8 cellular contexts compared by ENCODE assay signal in the genomic region with DNA sequence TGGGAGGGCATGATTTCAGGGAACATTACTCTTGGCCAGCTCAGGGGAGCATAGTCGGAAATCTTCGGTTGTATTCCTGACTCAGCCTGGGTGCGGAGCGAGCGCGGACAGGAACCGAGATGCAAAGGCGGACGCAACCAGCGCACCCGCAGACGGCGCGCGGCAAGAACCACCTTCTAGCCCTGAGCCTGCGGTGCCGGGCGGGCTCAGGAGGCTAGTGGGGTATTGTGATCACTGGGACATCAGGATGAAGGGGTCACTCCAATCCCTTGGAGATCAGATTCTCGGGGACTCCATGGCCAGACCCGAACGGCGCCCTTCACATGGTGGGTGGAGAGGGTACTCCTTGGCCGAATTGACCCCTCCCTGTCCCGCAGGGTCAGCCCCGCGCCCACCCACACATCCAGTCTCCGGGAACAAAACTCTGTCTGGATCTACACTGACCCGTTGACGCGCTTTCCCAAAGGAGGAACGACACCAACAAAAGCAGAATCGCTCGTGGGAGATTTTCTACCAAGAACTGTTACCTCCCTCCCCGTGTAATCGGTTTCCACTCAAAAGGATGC.
DNase-seq lines count a peak whose midpoint lies in the region; ATAC-seq and TF ChIP-seq lines count a peak whose summit lies in the region.

No MANE protein-coding gene starts in this region.

- no peaks in the 10 kb centered on the region for H3K9me3 ChIP-seq in subcutaneous abdominal adipose tissue (ENCODE audit: control insufficient read depth in 5 of 5, low read length in 5 of 5)

- H3K4me3 ChIP-seq in cardiac fibroblast (replicated peaks in 1 of 2; ENCODE audit: low read depth in 2 of 2, low read length in 2 of 2) (peak overlapping the region; percentile 30 to 47), subcutaneous abdominal adipose tissue (ENCODE audit: low read depth in 1 of 5, low read length in 5 of 5) (peak overlapping the region; percentile 48 to 70 (median 60))

- peaks cover 29% of the 10 kb centered on the region for H3K27me3 Mint-ChIP-seq in activated CD4-positive, alpha-beta memory T cell treated with anti-CD3 and anti-CD28 coated beads for 36 hours

- CTCF ChIA-PET in activated CD4-positive, alpha-beta memory T cell treated with anti-CD3 and anti-CD28 coated beads for 36 hours (lab: Charles Lee), result no interaction called here

- H3K27ac ChIP-seq in subcutaneous abdominal adipose tissue (ENCODE audit: low read depth, low read length), result no peak overlapping the region

- peak overlapping the region in 2 of 5 donors; percentile 2 to 25 for H3K9ac ChIP-seq in subcutaneous abdominal adipose tissue (ENCODE audit: low read length in 5 of 5)

- POLR2A ChIA-PET in activated CD4-positive, alpha-beta memory T cell treated with anti-CD3 and anti-CD28 coated beads for 36 hours (lab: Charles Lee), result no interaction called here

- H3K4me1 Mint-ChIP-seq in activated CD4-positive, alpha-beta memory T cell treated with anti-CD3 and anti-CD28 coated beads for 36 hours (ENCODE audit: low read depth), result peaks cover 2% of the 10 kb centered on the region

- H3K4me3 Mint-ChIP-seq in activated CD4-positive, alpha-beta memory T cell treated with anti-CD3 and anti-CD28 coated beads for 36 hours, result no peak overlapping the region

- H3K9me3 Mint-ChIP-seq in activated CD4-positive, alpha-beta memory T cell treated with anti-CD3 and anti-CD28 coated beads for 36 hours, result peaks cover 4% of the 10 kb centered on the region

- ATAC-seq in GM19452 (IDR thresholded peaks at IDR 0.05; ENCODE audit: unreplicated experiment) (no peak), GM21381 (IDR thresholded peaks at IDR 0.05; ENCODE audit: unreplicated experiment) (no peak)

- no peaks in the 10 kb centered on the region for H3K36me3 ChIP-seq in subcutaneous abdominal adipose tissue (ENCODE audit: control insufficient read depth in 5 of 5, insufficient read depth in 5 of 5, low read length in 5 of 5)

- H3K27ac Mint-ChIP-seq in activated CD4-positive, alpha-beta memory T cell treated with anti-CD3 and anti-CD28 coated beads for 36 hours, result no peak overlapping the region

- intact Hi-C loops in activated CD4-positive, alpha-beta memory T cell treated with anti-CD3 and anti-CD28 coated beads for 36 hours (cut with micrococcal nuclease), result no loop called here

- H3K27me3 ChIP-seq in subcutaneous abdominal adipose tissue (ENCODE audit: control insufficient read depth in 5 of 5, insufficient read depth in 4 of 5, low read length in 5 of 5), result peaks cover 0 to 23% (median 16%) of the 10 kb centered on the region in 5 donors

- peaks cover 3% of the 10 kb centered on the region for H3K36me3 Mint-ChIP-seq in activated CD4-positive, alpha-beta memory T cell treated with anti-CD3 and anti-CD28 coated beads for 36 hours

- TF ChIP-seq CTCF in cardiac fibroblast (IDR thresholded peaks at IDR 0.05; ENCODE audit: low read depth, low read length), result no peak

- peaks cover 0 to 29% (median 27%) of the 10 kb centered on the region in 5 donors for H3K4me1 ChIP-seq in subcutaneous abdominal adipose tissue (ENCODE audit: control insufficient read depth in 5 of 5, insufficient read depth in 5 of 5, low read length in 5 of 5)

- peak; percentile 6 for DNase-seq in HuH-7 (ENCODE audit: low spot score)
- no peak for DNase-seq in cardiac fibroblast (ENCODE audit: low read depth in 2 of 2)
- DNase-seq in left kidney (ENCODE audit: low read depth, low spot score), result peak; percentile 74
- DNase-seq in activated CD4-positive, alpha-beta memory T cell treated with anti-CD3 and anti-CD28 coated beads for 36 hours, result no peak
- DNase-seq in RPMI8226, result no peak

Comparison
In these comparisons a context has a peak if more than half of its experiments do, and no peak if none do; other contexts are left out.
1. DNase-seq: peak in HuH-7 (single experiment) and left kidney (single experiment); none in cardiac fibroblast (0 of 2), activated CD4-positive, alpha-beta memory T cell treated with anti-CD3 and anti-CD28 coated beads for 36 hours (single experiment) and RPMI8226 (single experiment).